In genomic region chrX:17375361-17375630, GRCh38 we compare ENCODE assay signal across 10 cellular contexts. TPM values are rescaled to one million over a fixed set of nuclear protein-coding genes. Genes with fewer than 3 reads are reported as not detected.
DNase-seq lines count a peak whose midpoint lies in the region; ATAC-seq, FAIRE-seq and TF ChIP-seq lines count a peak whose summit lies in the region.
"Had no signal": no experiment of that assay in that cellular context is flagged by ENCODE, and none has a peak within 500 bp of the region (broad histone marks: within the 10 kb centered on the region; RNA-seq: fewer than 3 reads in every experiment).

No MANE protein-coding gene starts in this region.

- DNase-seq in A549 (ENCODE audit: low read depth in 1 of 2, low spot score in 1 of 2): peak in 1 of 2 experiments; percentile 5
- DNase-seq in LoVo (ENCODE audit: low spot score): peak; percentile 1
- peak; percentile 14 for DNase-seq in epithelial cell of esophagus (ENCODE audit: low read depth)
- DNase-seq in MV-4-11 (lab: John Stamatoyannopoulos, UW): no peak
- DNase-seq in NCI-H1048 (lab: John Stamatoyannopoulos, UW): no peak
- DNase-seq: activated effector memory CD4-positive, alpha-beta T cell treated with anti-CD3 and anti-CD28 coated beads, Interleukin-2, amount 50 U/mL, for 16 hours had no signal

- peak overlapping the region; percentile 77 to 97 (median 77) for H3K27ac Mint-ChIP-seq in nephron

- H3K4me3 Mint-ChIP-seq in nephron: peak overlapping the region; percentile 90 to 91 (median 91)

- H3K9me3 ChIP-seq in A549: no peaks in the 10 kb centered on the region; the same call in 2 of the 3 replicates

- H3K27ac ChIP-seq in A549: peak overlapping the region; percentile 88 to 98

- H3K36me3 Mint-ChIP-seq in nephron (ENCODE audit: low read depth): peaks cover 10% of the 10 kb centered on the region

- H3K9me3 Mint-ChIP-seq in nephron: peaks cover 11% of the 10 kb centered on the region

- H3K27me3 Mint-ChIP-seq in nephron (ENCODE audit: low read depth): peaks cover 52% of the 10 kb centered on the region

- peak overlapping the region; percentile 93 for H3K4me3 ChIP-seq in A549
- peak overlapping the region; percentile 62 for H3K4me3 ChIP-seq in epithelial cell of esophagus (ENCODE audit: low read length)

- FAIRE-seq in A549 (lab: Jason Lieb, UNC): no peak
- FAIRE-seq: GM19239 had no signal

- peak overlapping the region; percentile 92 for H3K4me2 ChIP-seq in A549

- ATAC-seq in A549: peak; percentile 34 to 40
- ATAC-seq in HG02870 (IDR thresholded peaks at IDR 0.05; ENCODE audit: unreplicated experiment): no peak
- ATAC-seq in activated CD4-positive, CD25-positive, alpha-beta regulatory T cell treated with anti-CD3 and anti-CD28 coated beads, Interleukin-2, amount 50 U/mL, for 24 hours: no peak

- TF ChIP-seq POLR2A in A549 (IDR thresholded peaks at IDR 0.05; ENCODE audit: low read length): no peak

- no peak for TF ChIP-seq EP300 in A549 (IDR thresholded peaks at IDR 0.05)

- peaks cover 21% of the 10 kb centered on the region for H3K4me1 ChIP-seq in A549

- WGBS in A549 (ENCODE audit: missing lambda C conversion rate): 0% methylated on average over 9 of the region's 17 CpGs

- CTCF ChIA-PET in A549 (lab: Yijun Ruan, JAX): interaction anchor here (1.2 to 1.3 kb wide), 2 partner anchors 29 to 147 kb away, joined by 3 to 4 read pairs; no protein-coding TSS in a partner anchor

- POLR2A ChIA-PET in A549 (lab: Yijun Ruan, JAX): no interaction called here

- TF ChIP-seq CTCF in A549 (IDR thresholded peaks at IDR 0.05) (no peak), epithelial cell of esophagus (IDR thresholded peaks at IDR 0.05; ENCODE audit: insufficient read depth, low read depth, low read length, missing control alignments) (no peak), nephron (IDR thresholded peaks at IDR 0.05; ENCODE audit: unreplicated experiment in 3 of 3) (no peak)

- H3K4me1 Mint-ChIP-seq in nephron: peaks cover 53% of the 10 kb centered on the region

- TF ChIP-seq RAD21 in A549 (conservative IDR thresholded peaks at IDR 0.05 in 1 of 2, IDR thresholded peaks at IDR 0.05 in 1 of 2): no peak

TF ChIP-seq in A549, 52 proteins besides CTCF, POLR2A, EP300 and RAD21:
- 0 out of 2 replicates have a peak, but pooled peaks have one; percentile 4 for TF ChIP-seq E2F6 (IDR thresholded peaks at IDR 0.05; ENCODE audit: borderline replicate concordance, low read depth)
- TF ChIP-seq JUNB (IDR thresholded peaks at IDR 0.05): no peak

RNA-seq across cellular contexts. Expression of gene NHS, which starts 0.3 kb away (rescaled TPM):
- polyA plus RNA-seq in A549 (2011; rRNA removed): 5.0 and 9.9 TPM in 2 replicates
- 0.91 and 1.1 TPM in 2 replicates for polyA plus RNA-seq in A549 (2012; cell fraction: cytosol; rRNA removed)
- polyA plus RNA-seq in A549 (2012; cell fraction: nucleus; rRNA removed): 3.0 and 3.6 TPM in 2 replicates
- polyA plus RNA-seq in A549 (2017; fragmentation: RNase III; extraction: RNeasy Plus Mini Kit Qiagen cat#74134 plus additional on column Dnase treatment): 3.6 to 4.3 TPM (median 4.2 TPM) in 3 replicates
- 9.6 and 12.5 TPM in 2 replicates for polyA minus RNA-seq in A549 (2011; rRNA and poly(A)+ RNA removed)

Comparison
In these comparisons a context has a peak if more than half of its experiments do, and no peak if none do; other contexts are left out.
1. ATAC-seq: peak in A549 (2 of 2); none in HG02870 (single experiment) and activated CD4-positive, CD25-positive, alpha-beta regulatory T cell treated with anti-CD3 and anti-CD28 coated beads, Interleukin-2, amount 50 U/mL, for 24 hours (0 of 2).
2. DNase-seq: peak in LoVo (single experiment) and epithelial cell of esophagus (single experiment); none in MV-4-11 (single experiment) and NCI-H1048 (single experiment).